ENCODE assay signal across 22 cellular contexts in the genomic region with DNA sequence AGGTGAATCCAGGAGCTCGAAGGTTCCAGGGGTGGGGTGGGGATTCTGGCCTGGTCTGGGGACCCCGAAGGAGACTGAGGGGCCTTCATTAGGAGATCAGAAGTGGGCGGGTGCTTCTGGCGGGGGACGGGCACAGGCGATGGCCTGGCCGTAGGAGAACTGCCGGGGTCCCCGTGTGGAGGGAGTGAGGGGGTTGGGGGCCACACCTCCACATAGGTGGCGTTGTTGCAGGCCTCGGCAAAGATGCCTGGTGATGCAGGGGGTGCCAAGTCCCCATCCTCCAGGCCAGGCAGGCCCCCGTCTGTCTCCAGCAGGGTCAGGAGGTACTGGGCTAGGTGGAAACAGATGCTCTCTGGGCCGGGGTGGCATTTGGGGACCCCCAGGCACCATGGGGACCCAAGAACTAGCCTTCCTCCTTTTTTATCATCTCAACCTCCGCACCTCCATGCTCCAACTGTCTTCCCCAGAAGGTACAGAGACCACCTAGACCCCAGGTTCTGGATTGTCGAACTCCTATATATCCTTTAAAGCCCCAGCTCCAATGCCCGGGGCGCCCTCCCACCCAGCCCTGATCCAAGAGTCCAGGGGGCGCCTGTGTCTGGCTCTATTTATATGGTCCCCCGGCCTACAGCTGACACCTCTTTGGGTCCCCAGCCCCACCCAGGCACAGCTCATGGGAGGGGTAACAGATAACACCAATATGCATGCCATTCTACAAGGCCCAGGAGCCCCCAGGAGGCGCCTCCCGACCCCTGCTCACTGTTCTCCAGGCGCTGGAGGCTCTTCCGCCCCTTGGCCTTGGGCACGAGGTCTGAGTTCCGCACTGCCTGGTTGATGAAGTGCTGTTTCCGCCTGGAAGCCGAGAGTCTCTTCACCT. TPM values are rescaled to one million over a fixed set of nuclear protein-coding genes. Genes with fewer than 3 reads are reported as not detected.
"Had no signal": no experiment of that assay in that cellular context is flagged by ENCODE, and none has a peak within 500 bp of the region (broad histone marks: within the 10 kb centered on the region; RNA-seq: fewer than 3 reads in every experiment).

No MANE protein-coding gene starts in this region.

- ATAC-seq: gastroesophageal sphincter had no signal

- H3K27me3 Mint-ChIP-seq: activated naive CD4-positive, alpha-beta T cell treated with anti-CD3 and anti-CD28 coated beads, Interleukin-2, amount 10 ng/mL, durations not matched to agents 7 days and 5 days; naive B cell; stimulated activated memory B cell treated with anti-CD40 and anti-IgM and Interleukin-4, amounts not matched to agents 10 μg/mL and 1 μg/mL and 100 μg/mL, for 72 hours; T-cell had no signal

- H3K27ac ChIP-seq: adrenal gland, colonic mucosa, gastroesophageal sphincter, heart right ventricle, right atrium auricular region, thyroid gland had no signal

- DNase-seq: activated CD4-positive, CD25-positive, alpha-beta regulatory T cell treated with anti-CD3 and anti-CD28 coated beads, Interleukin-2, amount 50 U/mL, for 72 hours; activated T-cell treated with anti-CD3 and anti-CD28 coated beads, Interleukin-2, amount 50 U/mL, for 1 hour; adrenal gland; colonic mucosa; heart right ventricle; islet precursor cell; naive B cell; posterior cingulate gyrus; stimulated activated CD4-positive, alpha-beta T cell treated with anti-CD3 and anti-CD28 coated beads, Interleukin-2, amount 100 ng/mL, for 48 hours had no signal

- H3K4me3 ChIP-seq: adrenal gland, colonic mucosa, gastroesophageal sphincter, heart right ventricle, right atrium auricular region, thyroid gland had no signal

- H3K27ac Mint-ChIP-seq: activated naive CD4-positive, alpha-beta T cell treated with anti-CD3 and anti-CD28 coated beads, Interleukin-2, amount 10 ng/mL, durations not matched to agents 7 days and 5 days; activated T-helper 2 cell treated with anti-CD3 and anti-CD28 coated beads, Interferon-gamma antibody, Interleukin-2, Interleukin-4, amounts not matched to agents 10 μg/mL and 5 μg/mL and 100 μg/mL, durations not matched to agents 14 hours and 24 hours and 36 hours; stimulated activated memory B cell treated with anti-CD40 and anti-IgM and Interleukin-4, amounts not matched to agents 10 μg/mL and 1 μg/mL and 100 μg/mL, for 72 hours had no signal

- H3K36me3 ChIP-seq: colonic mucosa had no signal

- H3K9me3 Mint-ChIP-seq: activated naive CD4-positive, alpha-beta T cell treated with anti-CD3 and anti-CD28 coated beads, Interleukin-2, amount 10 ng/mL, durations not matched to agents 7 days and 5 days; activated T-helper 2 cell treated with anti-CD3 and anti-CD28 coated beads, Interferon-gamma antibody, Interleukin-2, Interleukin-4, amounts not matched to agents 10 μg/mL and 5 μg/mL and 100 μg/mL, durations not matched to agents 14 hours and 24 hours and 36 hours; naive B cell; stimulated activated memory B cell treated with anti-CD40 and anti-IgM and Interleukin-4, amounts not matched to agents 10 μg/mL and 1 μg/mL and 100 μg/mL, for 72 hours; T-cell had no signal

- H3K9me3 ChIP-seq: adrenal gland, colonic mucosa, gastroesophageal sphincter, heart right ventricle, right atrium auricular region, thyroid gland had no signal

- H3K4me3 Mint-ChIP-seq: activated naive CD4-positive, alpha-beta T cell treated with anti-CD3 and anti-CD28 coated beads, Interleukin-2, amount 10 ng/mL, durations not matched to agents 7 days and 5 days; stimulated activated memory B cell treated with anti-CD40 and anti-IgM and Interleukin-4, amounts not matched to agents 10 μg/mL and 1 μg/mL and 100 μg/mL, for 72 hours had no signal

- H3K4me1 ChIP-seq: colonic mucosa, gastroesophageal sphincter, heart right ventricle, right atrium auricular region had no signal

- H3K27me3 ChIP-seq: adrenal gland, colonic mucosa, gastroesophageal sphincter, heart right ventricle, right atrium auricular region, thyroid gland had no signal

RNA-seq across cellular contexts. Expression of gene RNU6-9, which starts 8.2 kb away (rescaled TPM):
- total RNA-seq: activated T-helper 2 cell treated with anti-CD3 and anti-CD28 coated beads, Interferon-gamma antibody, Interleukin-2, Interleukin-4, amounts not matched to agents 10 μg/mL and 5 μg/mL and 100 μg/mL, durations not matched to agents 14 hours and 24 hours and 36 hours; adrenal gland; cardiac septum; colonic mucosa; gastroesophageal sphincter; heart right ventricle; left lobe of liver; lung microvascular endothelial cell; mononuclear cell; right atrium auricular region; skeletal muscle tissue; T-cell; thyroid gland had no signal
- polyA plus RNA-seq: adrenal gland, esophagus, heart right ventricle had no signal

RNA-seq across cellular contexts. Expression of gene KISS1R, which starts 15.7 kb away (rescaled TPM):
- total RNA-seq: cardiac septum, gastroesophageal sphincter, heart right ventricle, left lobe of liver, lung microvascular endothelial cell, right atrium auricular region, skeletal muscle tissue, thyroid gland had no signal
- polyA plus RNA-seq: adrenal gland, heart right ventricle had no signal
